22 cellular contexts compared by ENCODE assay signal in genomic region chr17:49436174-49436573, GRCh38. TPM values are rescaled to one million over a fixed set of nuclear protein-coding genes. Genes with fewer than 3 reads are reported as not detected.
"Had no signal": no experiment of that assay in that cellular context is flagged by ENCODE, and none has a peak within 500 bp of the region (broad histone marks: within the 10 kb centered on the region; RNA-seq: fewer than 3 reads in every experiment).

No MANE protein-coding gene starts in this region.

- H3K4me3 ChIP-seq: cardiac muscle cell had no signal

- H3K27me3 ChIP-seq: cardiac muscle cell had no signal

- H3K36me3 ChIP-seq: cardiac muscle cell had no signal

- DNase-seq: activated CD4-positive, alpha-beta memory T cell treated with anti-CD3 and anti-CD28 coated beads, Interleukin-2, amount 10 ng/mL, durations not matched to agents 7 days and 5 days; activated CD4-positive, alpha-beta T cell treated with anti-CD3 and anti-CD28 coated beads, Interleukin-2, amount 10 ng/mL, durations not matched to agents 7 days and 5 days; activated CD4-positive, CD25-positive, alpha-beta regulatory T cell; activated T-cell treated with anti-CD3 and anti-CD28 coated beads, Interleukin-2, amount 50 U/mL, for 1 hour; amygdala; KG1; NCI-H1092; NCI-H1417; NCI-H1930; NCI-H2171; NCI-H2227 treated with DMSO at 0.1 percent for 48 hours; NCI-H526; NCI-H774; NK-92 treated with Interleukin-12 subunit alpha and Interleukin-12 subunit beta, amount 100 ng/mL, for 24 hours; OCI-M1; Right ventricle myocardium superior; RPMI8226; T-helper 1 cell had no signal

- ATAC-seq: activated naive CD4-positive, alpha-beta T cell treated with anti-CD3 and anti-CD28 coated beads, Interleukin-2, amount 50 U/mL, for 72 hours; Panc1 had no signal

- H3K27ac ChIP-seq: cardiac muscle cell, VCaP had no signal

RNA-seq across cellular contexts. Expression of gene NGFR, which starts 58.9 kb away (rescaled TPM):
- total RNA-seq: activated naive CD4-positive, alpha-beta T cell treated with anti-CD3 and anti-CD28 coated beads, Interleukin-2, amount 50 U/mL, for 72 hours had no signal
